ENCODE assay signal across 18 cellular contexts in genomic region chr19:39499932-39500331, GRCh38. TPM values are rescaled to one million over a fixed set of nuclear protein-coding genes. Genes with fewer than 3 reads are reported as not detected.
DNase-seq lines count a peak whose midpoint lies in the region; ATAC-seq and TF ChIP-seq lines count a peak whose summit lies in the region.
"Had no signal": no experiment of that assay in that cellular context is flagged by ENCODE, and none has a peak within 500 bp of the region (broad histone marks: within the 10 kb centered on the region; RNA-seq: fewer than 3 reads in every experiment).

No MANE protein-coding gene starts in this region.

- TF ChIP-seq CTCF in glutamatergic neuron (IDR thresholded peaks at IDR 0.05; ENCODE audit: partially characterized antibody, unreplicated experiment) (no peak), gastroesophageal sphincter (IDR thresholded peaks at IDR 0.05) (no peak), prostate gland (IDR thresholded peaks at IDR 0.05) (no peak)

- no peaks in the 10 kb centered on the region for H3K36me3 Mint-ChIP-seq in activated T-cell treated with anti-CD3 and anti-CD28 coated beads, Interleukin-2, amount 50 U/mL, for 72 hours (ENCODE audit: insufficient read depth in 2 of 2)
- peaks cover 7% of the 10 kb centered on the region for H3K36me3 Mint-ChIP-seq in glutamatergic neuron (ENCODE audit: unreplicated experiment)
- no peaks in the 10 kb centered on the region for H3K36me3 Mint-ChIP-seq in stimulated activated memory B cell treated with anti-CD40 and anti-IgM and Interleukin-4, amounts not matched to agents 10 μg/mL and 1 μg/mL and 100 μg/mL, for 72 hours

- no peaks in the 10 kb centered on the region for H3K36me3 ChIP-seq in gastroesophageal sphincter
- no peaks in the 10 kb centered on the region for H3K36me3 ChIP-seq in prostate gland

- H3K9me3 ChIP-seq in gastroesophageal sphincter, result peaks cover 0 to 6% (median 0%) of the 10 kb centered on the region in 3 donors
- no peaks in the 10 kb centered on the region for H3K9me3 ChIP-seq in prostate gland

- H3K4me1 ChIP-seq in gastroesophageal sphincter (peaks cover 0 to 30% (median 17%) of the 10 kb centered on the region in 3 donors), prostate gland (replicated peaks) (no peaks in the 10 kb centered on the region)

- no peak for TF ChIP-seq POLR2A in gastroesophageal sphincter (IDR thresholded peaks at IDR 0.05)
- TF ChIP-seq POLR2A in prostate gland (IDR thresholded peaks at IDR 0.05), result no peak

- WGBS in gastroesophageal sphincter (ENCODE audit: low coverage in 1 of 2), 2 donors, result 70 to 76% methylated on average over 4 to 7 of the region's 8 CpGs
- 76% methylated on average over 8 of the region's 8 CpGs for WGBS in prostate gland

- no peak for ATAC-seq in activated T-cell treated with anti-CD3 and anti-CD28 coated beads, Interleukin-2, amount 50 U/mL, for 72 hours (replicated peaks in 1 of 2)
- ATAC-seq in stimulated activated memory B cell treated with anti-CD40 and anti-IgM and Interleukin-4, amounts not matched to agents 10 μg/mL and 1 μg/mL and 100 μg/mL, for 72 hours, result no peak
- ATAC-seq in gastroesophageal sphincter, result no peak

- H3K27me3 ChIP-seq in gastroesophageal sphincter (peaks cover 92% of the 10 kb centered on the region), prostate gland (replicated peaks; ENCODE audit: insufficient read depth) (peaks cover 6% of the 10 kb centered on the region)

- H3K4me3 Mint-ChIP-seq in activated T-cell treated with anti-CD3 and anti-CD28 coated beads, Interleukin-2, amount 50 U/mL, for 72 hours, result peak overlapping the region; percentile 77 to 83
- peak overlapping the region; percentile 97 for H3K4me3 Mint-ChIP-seq in glutamatergic neuron (ENCODE audit: unreplicated experiment)
- peak overlapping the region; percentile 35 for H3K4me3 Mint-ChIP-seq in stimulated activated memory B cell treated with anti-CD40 and anti-IgM and Interleukin-4, amounts not matched to agents 10 μg/mL and 1 μg/mL and 100 μg/mL, for 72 hours
- H3K4me3 Mint-ChIP-seq: activated CD4-positive, alpha-beta memory T cell treated with anti-CD3 and anti-CD28 coated beads for 36 hours had no signal

- H3K27ac Mint-ChIP-seq in activated T-cell treated with anti-CD3 and anti-CD28 coated beads, Interleukin-2, amount 50 U/mL, for 72 hours, result no peak overlapping the region
- H3K27ac Mint-ChIP-seq in glutamatergic neuron (ENCODE audit: unreplicated experiment), result peak overlapping the region; percentile 99
- H3K27ac Mint-ChIP-seq in stimulated activated memory B cell treated with anti-CD40 and anti-IgM and Interleukin-4, amounts not matched to agents 10 μg/mL and 1 μg/mL and 100 μg/mL, for 72 hours, result peak overlapping the region; percentile 27
- H3K27ac Mint-ChIP-seq: activated CD4-positive, alpha-beta memory T cell treated with anti-CD3 and anti-CD28 coated beads for 36 hours; endodermal cell had no signal

- H3K4me3 ChIP-seq in gastroesophageal sphincter, result no peak overlapping the region
- H3K4me3 ChIP-seq in prostate gland, result no peak overlapping the region
- H3K4me3 ChIP-seq: hepatocyte had no signal

- peaks cover 80% of the 10 kb centered on the region for H3K27me3 Mint-ChIP-seq in activated T-cell treated with anti-CD3 and anti-CD28 coated beads, Interleukin-2, amount 50 U/mL, for 72 hours (ENCODE audit: low read depth)
- peaks cover 37% of the 10 kb centered on the region for H3K27me3 Mint-ChIP-seq in glutamatergic neuron (ENCODE audit: unreplicated experiment)
- H3K27me3 Mint-ChIP-seq in stimulated activated memory B cell treated with anti-CD40 and anti-IgM and Interleukin-4, amounts not matched to agents 10 μg/mL and 1 μg/mL and 100 μg/mL, for 72 hours, result peaks cover 52% of the 10 kb centered on the region

- intact Hi-C loops in prostate gland (cut with DNase I), result no loop called here

- peaks cover 30% of the 10 kb centered on the region for H3K4me1 Mint-ChIP-seq in activated T-cell treated with anti-CD3 and anti-CD28 coated beads, Interleukin-2, amount 50 U/mL, for 72 hours (ENCODE audit: low read depth)
- H3K4me1 Mint-ChIP-seq in glutamatergic neuron (ENCODE audit: low read depth, unreplicated experiment), result peaks cover 34% of the 10 kb centered on the region
- H3K4me1 Mint-ChIP-seq in stimulated activated memory B cell treated with anti-CD40 and anti-IgM and Interleukin-4, amounts not matched to agents 10 μg/mL and 1 μg/mL and 100 μg/mL, for 72 hours, result peaks cover 36% of the 10 kb centered on the region

- H3K9me3 Mint-ChIP-seq in activated T-cell treated with anti-CD3 and anti-CD28 coated beads, Interleukin-2, amount 50 U/mL, for 72 hours, result no peaks in the 10 kb centered on the region
- H3K9me3 Mint-ChIP-seq in glutamatergic neuron (ENCODE audit: unreplicated experiment), result peaks cover 35% of the 10 kb centered on the region
- no peaks in the 10 kb centered on the region for H3K9me3 Mint-ChIP-seq in stimulated activated memory B cell treated with anti-CD40 and anti-IgM and Interleukin-4, amounts not matched to agents 10 μg/mL and 1 μg/mL and 100 μg/mL, for 72 hours
- H3K9me3 Mint-ChIP-seq: activated CD4-positive, alpha-beta memory T cell treated with anti-CD3 and anti-CD28 coated beads for 36 hours had no signal

- no peak overlapping the region for H3K27ac ChIP-seq in gastroesophageal sphincter
- H3K27ac ChIP-seq in prostate gland, result no peak overlapping the region
- H3K27ac ChIP-seq: hepatocyte had no signal

- DNase-seq in activated T-cell treated with anti-CD3 and anti-CD28 coated beads, Interleukin-2, amount 50 U/mL, for 72 hours, result no peak
- DNase-seq in activated T-cell treated with anti-CD3 and anti-CD28 coated beads, Interleukin-2, amount 50 U/mL, for 48 hours, result no peak
- DNase-seq in NAMALWA (ENCODE audit: low spot score), result peak; percentile 5
- no peak for DNase-seq in glutamatergic neuron
- no peak for DNase-seq in prostate gland (ENCODE audit: low spot score)
- DNase-seq in activated effector memory CD4-positive, alpha-beta T cell treated with Interleukin-2 at 50 U/mL for 16 hours, result no peak
- DNase-seq: ACHN; activated CD4-positive, alpha-beta memory T cell treated with anti-CD3 and anti-CD28 coated beads for 36 hours; IMR-90; NCI-H1092; NCI-H2081 treated with DMSO at 0.1 percent for 48 hours; trophoblast cell had no signal

- no peak for TF ChIP-seq EP300 in gastroesophageal sphincter (IDR thresholded peaks at IDR 0.05)

RNA-seq across cellular contexts. Expression of gene DLL3, which starts 1.2 kb away (rescaled TPM):
- total RNA-seq in activated T-cell treated with anti-CD3 and anti-CD28 coated beads, Interleukin-2, amount 50 U/mL, for 72 hours, result 1 to 10 TPM in 1 of 2 donors, under 1 TPM in 1; 0.72 to 1.1 TPM
- total RNA-seq in glutamatergic neuron (ENCODE audit: unreplicated experiment) (788 TPM), gastroesophageal sphincter (not detected), prostate gland (1 to 10 TPM in 1 of 2 donors, not detected in 1; 6.3 TPM)

RNA-seq across cellular contexts. Expression of gene SELENOV, which starts 15.0 kb away (rescaled TPM):
- total RNA-seq in activated T-cell treated with anti-CD3 and anti-CD28 coated beads, Interleukin-2, amount 50 U/mL, for 72 hours, result not detected
- total RNA-seq in glutamatergic neuron (ENCODE audit: unreplicated experiment) (9.9 TPM), gastroesophageal sphincter (not detected), prostate gland (not detected)
- total RNA-seq: activated CD4-positive, alpha-beta memory T cell treated with anti-CD3 and anti-CD28 coated beads for 36 hours; astrocyte; H4; IMR-90 had no signal

RNA-seq across cellular contexts. Expression of gene TIMM50, which starts 19.3 kb away (rescaled TPM):
- 10 to 100 TPM; 52.4 to 55.8 TPM for total RNA-seq in activated T-cell treated with anti-CD3 and anti-CD28 coated beads, Interleukin-2, amount 50 U/mL, for 72 hours
- total RNA-seq in glutamatergic neuron (ENCODE audit: unreplicated experiment) (256 TPM), gastroesophageal sphincter (10 to 100 TPM; 50.8 to 53.5 (median 52.4) TPM), prostate gland (10 to 100 TPM; 54.1 to 75.5 TPM)

RNA-seq across cellular contexts. Expression of gene EID2B, which starts 32.7 kb away (rescaled TPM):
- total RNA-seq in activated T-cell treated with anti-CD3 and anti-CD28 coated beads, Interleukin-2, amount 50 U/mL, for 72 hours, result 1 to 10 TPM; 4.3 to 4.5 TPM
- 7.6 TPM for total RNA-seq in glutamatergic neuron (ENCODE audit: unreplicated experiment)
- total RNA-seq in gastroesophageal sphincter, result 1 to 10 TPM; 5.0 to 8.3 (median 6.5) TPM
- total RNA-seq in prostate gland, result 1 to 10 TPM; 2.6 to 4.5 TPM

RNA-seq across cellular contexts. Expression of gene EID2, which starts 40.0 kb away (rescaled TPM):
- total RNA-seq in activated T-cell treated with anti-CD3 and anti-CD28 coated beads, Interleukin-2, amount 50 U/mL, for 72 hours, result 10 to 100 TPM; 15.3 to 16.0 TPM
- total RNA-seq in glutamatergic neuron (ENCODE audit: unreplicated experiment) (20.2 TPM), gastroesophageal sphincter (10 to 100 TPM; 11.4 to 17.3 (median 14.7) TPM), prostate gland (10 to 100 TPM; 21.1 to 25.3 TPM)

Comparison
In these comparisons a context has a peak if more than half of its experiments do, and no peak if none do; other contexts are left out.
1. H3K4me3 Mint-ChIP-seq: peak in every context shown above with its lines; median percentile 97 in glutamatergic neuron; 80 in activated T-cell treated with anti-CD3 and anti-CD28 coated beads, Interleukin-2, amount 50 U/mL, for 72 hours; 35 in stimulated activated memory B cell treated with anti-CD40 and anti-IgM and Interleukin-4, amounts not matched to agents 10 μg/mL and 1 μg/mL and 100 μg/mL, for 72 hours.
2. RNA of gene DLL3, which starts 1.2 kb away (total RNA-seq): 788 TPM in glutamatergic neuron (single experiment); 6.3 TPM in prostate gland, 0.72 to 1.1 TPM in activated T-cell treated with anti-CD3 and anti-CD28 coated beads, Interleukin-2, amount 50 U/mL, for 72 hours and not detected in gastroesophageal sphincter; every median in the first group is over 100 times any median in the second.